Comparison of ENCODE assay signal across 11 cellular contexts in genomic region chr9:33187519-33188218, GRCh38. TPM values are rescaled to one million over a fixed set of nuclear protein-coding genes. Genes with fewer than 3 reads are reported as not detected.
DNase-seq lines count a peak whose midpoint lies in the region; TF ChIP-seq lines count a peak whose summit lies in the region.
"Had no signal": no experiment of that assay in that cellular context is flagged by ENCODE, and none has a peak within 500 bp of the region (broad histone marks: within the 10 kb centered on the region; RNA-seq: fewer than 3 reads in every experiment).

No MANE protein-coding gene starts in this region.

- no peak overlapping the region for H3K9ac ChIP-seq in fibroblast of lung (ENCODE audit: insufficient read depth, low read length)

- no peaks in the 10 kb centered on the region for H3K79me2 ChIP-seq in fibroblast of lung (ENCODE audit: control insufficient read depth, insufficient read depth, low read length)
- no peaks in the 10 kb centered on the region for H3K79me2 ChIP-seq in osteoblast (ENCODE audit: insufficient read depth, low read length)

- no peak overlapping the region for H3K4me3 Mint-ChIP-seq in immature natural killer cell
- H3K4me3 Mint-ChIP-seq: CD4-positive, alpha-beta memory T cell; naive B cell had no signal

- no peaks in the 10 kb centered on the region for H3K4me1 ChIP-seq in fibroblast of lung (ENCODE audit: control insufficient read depth, extremely low read depth, insufficient read depth, low read length)
- peaks cover 21% of the 10 kb centered on the region for H3K4me1 ChIP-seq in osteoblast (ENCODE audit: insufficient read depth, low read length)
- no peaks in the 10 kb centered on the region for H3K4me1 ChIP-seq in A673 (ENCODE audit: insufficient read depth, low read length, poor library complexity, severe bottlenecking)

- DNase-seq in AG20443 (ENCODE audit: low spot score) (peak; percentile 83), NCI-H2196 treated with DMSO at 0.1 percent for 48 hours (lab: John Stamatoyannopoulos, UW; ENCODE audit: unreplicated experiment) (peak; percentile 74), fibroblast of lung (ENCODE audit: low read depth in 2 of 2) (peak; percentile 53 to 79), osteoblast (ENCODE audit: insufficient read length, low spot score, missing footprints) (peak; percentile 67), A673 (ENCODE audit: low spot score) (no peak), T-helper 1 cell (no peak), immature natural killer cell (no peak), NCI-H748 (lab: John Stamatoyannopoulos, UW; ENCODE audit: unreplicated experiment) (no peak)
- DNase-seq: activated effector memory CD4-positive, alpha-beta T cell treated with anti-CD3 and anti-CD28 coated beads, Interleukin-2, amount 50 U/mL, for 16 hours; CD4-positive, alpha-beta memory T cell; naive B cell had no signal

- H4K20me1 ChIP-seq in fibroblast of lung (ENCODE audit: control insufficient read depth, extremely low read depth, insufficient read depth, low read length): no peaks in the 10 kb centered on the region
- H4K20me1 ChIP-seq in osteoblast (ENCODE audit: insufficient read depth, low read length): no peaks in the 10 kb centered on the region

- no peaks in the 10 kb centered on the region for H3K9me3 Mint-ChIP-seq in immature natural killer cell
- H3K9me3 Mint-ChIP-seq: naive B cell had no signal

- H3K4me3 ChIP-seq in fibroblast of lung (replicated peaks in 1 of 4; ENCODE audit: control extremely low read depth in 1 of 4, insufficient read depth in 1 of 4, low read depth in 3 of 4, low read length in 4 of 4) (no peak overlapping the region), osteoblast (ENCODE audit: insufficient read depth, low read length) (no peak overlapping the region), A673 (ENCODE audit: low read depth, low read length, poor library complexity, severe bottlenecking) (no peak overlapping the region)

- H3K27ac ChIP-seq in fibroblast of lung (ENCODE audit: insufficient read depth, low read length) (no peak overlapping the region), osteoblast (ENCODE audit: low read depth, low read length) (peak overlapping the region; percentile 54), A673 (ENCODE audit: low read depth, low read length, poor library complexity, severe bottlenecking) (no peak overlapping the region)

- POLR2A ChIA-PET in A673 (lab: Charles Lee; ENCODE audit: low non-redundant PET): interaction anchor here (0.6 kb wide), 1 partner anchor 35 kb away, joined by 3 read pairs; no protein-coding TSS in a partner anchor

- H3K36me3 ChIP-seq in fibroblast of lung (ENCODE audit: control insufficient read depth, insufficient read depth, low read length) (no peaks in the 10 kb centered on the region), osteoblast (ENCODE audit: insufficient read depth, low read length) (no peaks in the 10 kb centered on the region), A673 (ENCODE audit: insufficient read depth, low read length, poor library complexity, severe bottlenecking) (no peaks in the 10 kb centered on the region)

- intact Hi-C loops in A673 (cut with micrococcal nuclease; ENCODE audit: unreplicated experiment): no loop called here

- H2AFZ ChIP-seq in fibroblast of lung (ENCODE audit: low read length) (no peak overlapping the region), osteoblast (ENCODE audit: low read length) (peak overlapping the region; percentile 49)

- H3K27me3 Mint-ChIP-seq in immature natural killer cell (ENCODE audit: low read depth in 3 of 3): peaks cover 0 to 4% (median 0%) of the 10 kb centered on the region in 3 donors
- H3K27me3 Mint-ChIP-seq: naive B cell had no signal

- H3K36me3 Mint-ChIP-seq in immature natural killer cell: no peaks in the 10 kb centered on the region
- H3K36me3 Mint-ChIP-seq: CD4-positive, alpha-beta memory T cell; naive B cell had no signal

- no peak for TF ChIP-seq CTCF in fibroblast of lung (conservative IDR thresholded peaks at IDR 0.05 in 1 of 2, IDR thresholded peaks at IDR 0.05 in 1 of 2; ENCODE audit: low read depth in 1 of 2, low read length in 2 of 2)
- no peak for TF ChIP-seq CTCF in osteoblast (IDR thresholded peaks at IDR 0.05; ENCODE audit: extremely low read depth, low read depth, low read length)
- no peak for TF ChIP-seq CTCF in A673 (conservative IDR thresholded peaks at IDR 0.05; ENCODE audit: low read depth, low read length)

- CTCF ChIA-PET in A673 (lab: Charles Lee): no interaction called here

- H3K9me3 ChIP-seq in fibroblast of lung (ENCODE audit: control insufficient read depth, insufficient read depth, low read depth, low read length) (no peaks in the 10 kb centered on the region), osteoblast (ENCODE audit: low read depth, low read length) (no peaks in the 10 kb centered on the region), A673 (ENCODE audit: low read depth, low read length, poor library complexity, severe bottlenecking) (no peaks in the 10 kb centered on the region)

- H3K4me2 ChIP-seq in fibroblast of lung (ENCODE audit: extremely low read depth, insufficient read depth, low read length) (peak overlapping the region; percentile 44), osteoblast (ENCODE audit: insufficient read depth, low read length) (peak overlapping the region; percentile 26)

- no peak overlapping the region for H3K27ac Mint-ChIP-seq in immature natural killer cell

- BruUV-seq in A673 (replicated peaks; lab: Mats Ljungman, UMichigan): no TSS peak

- peaks cover 14% of the 10 kb centered on the region for H3K27me3 ChIP-seq in fibroblast of lung (ENCODE audit: control insufficient read depth, insufficient read depth, low read length)
- no peaks in the 10 kb centered on the region for H3K27me3 ChIP-seq in osteoblast (ENCODE audit: insufficient read depth, low read length)
- no peaks in the 10 kb centered on the region for H3K27me3 ChIP-seq in A673 (replicated peaks; ENCODE audit: insufficient read depth, low read depth, low read length, poor library complexity)

- H3K4me1 Mint-ChIP-seq in immature natural killer cell: no peaks in the 10 kb centered on the region
- H3K4me1 Mint-ChIP-seq: CD4-positive, alpha-beta memory T cell had no signal

RNA-seq across cellular contexts. Expression of gene B4GALT1, which starts 20.5 kb away (rescaled TPM):
- 18.2 and 24.1 TPM in 2 replicates for total RNA-seq in fibroblast of lung
- polyA plus RNA-seq in fibroblast of lung: 51.9 and 64.8 TPM in 2 replicates
- polyA plus RNA-seq in fibroblast of lung (2012): 51.1 and 64.0 TPM in 2 replicates
- polyA minus RNA-seq in fibroblast of lung (ENCODE audit: low replicate concordance): 125 and 129 TPM in 2 replicates
- total RNA-seq in osteoblast: 63.7 and 76.3 TPM in 2 replicates
- total RNA-seq in A673 (2021): 31.0 and 32.0 TPM in 2 replicates
- polyA plus RNA-seq in immature natural killer cell: 10 to 100 TPM; 21.7 to 49.2 (median 44.2) TPM

RNA-seq across cellular contexts. Expression of gene SPINK4, which starts 52.3 kb away (rescaled TPM):
- total RNA-seq in fibroblast of lung (not detected in 2 replicates), osteoblast (not detected in 2 replicates), A673 (2021) (not detected in 2 replicates)
- polyA plus RNA-seq in fibroblast of lung (not detected in 2 replicates), immature natural killer cell (not detected)
- polyA plus RNA-seq in fibroblast of lung (2012): not detected in 2 replicates
- not detected in 2 replicates for polyA minus RNA-seq in fibroblast of lung (ENCODE audit: low replicate concordance)
- total RNA-seq: CD4-positive, alpha-beta memory T cell had no signal
- polyA plus RNA-seq: CD4-positive, alpha-beta memory T cell had no signal

Comparison
In these comparisons a context has a peak if more than half of its experiments do, and no peak if none do; other contexts are left out.
1. DNase-seq: peak in AG20443 (single experiment), NCI-H2196 treated with DMSO at 0.1 percent for 48 hours (single experiment), fibroblast of lung (2 of 2) and osteoblast (single experiment); none in A673 (single experiment), T-helper 1 cell (0 of 5), immature natural killer cell (0 of 3) and NCI-H748 (single experiment).